In genomic region chr10:74575912-74576311, GRCh38 we compare ENCODE assay signal across 1 cellular context.
TF ChIP-seq lines count a peak whose summit lies in the region.

No MANE protein-coding gene starts in this region.

TF ChIP-seq in HEK293, 187 proteins besides CTCF, POLR2A, EP300 and RAD21 (continued from another document):
- TF ChIP-seq ZBTB10 (tag by site-specific recombination; IDR thresholded peaks at IDR 0.05) (no peak), ZNF549 (tag by site-specific recombination; IDR thresholded peaks at IDR 0.05) (no peak)
